Comparison of ENCODE assay signal across 18 cellular contexts in the genomic region with DNA sequence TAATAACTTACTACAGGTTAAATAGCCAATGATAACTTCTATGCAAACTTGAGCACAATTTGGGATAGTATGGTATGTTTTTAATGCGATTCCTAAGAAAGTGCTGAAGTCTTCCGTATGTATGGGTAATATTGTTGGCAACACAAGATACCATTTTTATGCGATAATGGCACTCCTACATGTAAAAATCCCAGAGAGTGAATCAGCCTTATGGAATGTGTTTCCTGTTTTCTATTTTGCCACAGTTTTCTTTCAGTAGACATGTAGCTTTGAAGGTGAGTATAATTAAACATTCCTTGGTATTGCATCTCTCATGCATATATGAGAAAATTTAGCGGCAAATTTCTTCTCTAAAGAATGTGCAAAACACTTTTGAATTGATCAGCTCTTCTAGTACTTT.
A peak's percentile ranks its signal among the peaks of the same experiment; 100 is the strongest.
DNase-seq lines count a peak whose midpoint lies in the region; ATAC-seq, FAIRE-seq and TF ChIP-seq lines count a peak whose summit lies in the region.
"Had no signal": no experiment of that assay in that cellular context is flagged by ENCODE, and none has a peak within 500 bp of the region (broad histone marks: within the 10 kb centered on the region; RNA-seq: fewer than 3 reads in every experiment).

No MANE protein-coding gene starts in this region.

- H3K4me3 Mint-ChIP-seq in activated CD4-positive, alpha-beta memory T cell treated with anti-CD3 and anti-CD28 coated beads, Interleukin-2, amount 10 ng/mL, durations not matched to agents 7 days and 5 days = no peak overlapping the region
- H3K4me3 Mint-ChIP-seq: activated naive CD4-positive, alpha-beta T cell treated with anti-CD3 and anti-CD28 coated beads, Interleukin-2, amount 10 ng/mL, durations not matched to agents 7 days and 5 days; brain; CD4-positive, CD25-positive, alpha-beta regulatory T cell had no signal

- no peaks in the 10 kb centered on the region for H3K4me1 Mint-ChIP-seq in activated CD4-positive, alpha-beta memory T cell treated with anti-CD3 and anti-CD28 coated beads, Interleukin-2, amount 10 ng/mL, durations not matched to agents 7 days and 5 days
- H3K4me1 Mint-ChIP-seq: activated naive CD4-positive, alpha-beta T cell treated with anti-CD3 and anti-CD28 coated beads, Interleukin-2, amount 10 ng/mL, durations not matched to agents 7 days and 5 days; CD4-positive, CD25-positive, alpha-beta regulatory T cell had no signal

- H3K27ac ChIP-seq in right atrium auricular region (peak overlapping the region; percentile 40 to 78), foreskin keratinocyte (no peak overlapping the region)

- no peaks in the 10 kb centered on the region for H3K9me3 Mint-ChIP-seq in activated CD4-positive, alpha-beta memory T cell treated with anti-CD3 and anti-CD28 coated beads, Interleukin-2, amount 10 ng/mL, durations not matched to agents 7 days and 5 days

- peaks cover 0 to 26% of the 10 kb centered on the region in 2 donors for H3K4me1 ChIP-seq in right atrium auricular region
- H3K4me1 ChIP-seq in adipocyte (ENCODE audit: control insufficient read depth, insufficient read depth, low read length) = peaks cover 6% of the 10 kb centered on the region
- H3K4me1 ChIP-seq in foreskin keratinocyte = peaks cover 16% of the 10 kb centered on the region

- no peaks in the 10 kb centered on the region for H3K36me3 Mint-ChIP-seq in activated CD4-positive, alpha-beta memory T cell treated with anti-CD3 and anti-CD28 coated beads, Interleukin-2, amount 10 ng/mL, durations not matched to agents 7 days and 5 days (ENCODE audit: low read depth)
- H3K36me3 Mint-ChIP-seq: activated naive CD4-positive, alpha-beta T cell treated with anti-CD3 and anti-CD28 coated beads, Interleukin-2, amount 10 ng/mL, durations not matched to agents 7 days and 5 days; CD4-positive, CD25-positive, alpha-beta regulatory T cell had no signal

- FAIRE-seq in urothelium cell line (lab: Jason Lieb, UNC) = no peak

- DNase-seq in right atrium auricular region (ENCODE audit: low spot score) (no peak), cardiac septum (ENCODE audit: low spot score) (no peak), adipocyte (ENCODE audit: low read depth) (peak; percentile 2), foreskin keratinocyte (peak; percentile 24 to 69), urothelium cell line (ENCODE audit: low spot score) (peak; percentile 25), GM20000 (ENCODE audit: low spot score) (no peak)
- DNase-seq in activated CD8-positive, alpha-beta memory T cell treated with anti-CD3 and anti-CD28 coated beads, Interleukin-2, amount 50 U/mL, for 4 hours = no peak
- no peak for DNase-seq in activated CD4-positive, alpha-beta memory T cell treated with anti-CD3 and anti-CD28 coated beads, Interleukin-2, amount 10 ng/mL, durations not matched to agents 7 days and 5 days
- DNase-seq: ACHN; activated CD4-positive, alpha-beta T cell treated with anti-CD3 and anti-CD28 coated beads for 48 hours; activated naive CD4-positive, alpha-beta T cell treated with anti-CD3 and anti-CD28 coated beads, Interleukin-2, amount 10 ng/mL, durations not matched to agents 7 days and 5 days; activated T-cell treated with anti-CD3 and anti-CD28 coated beads, Interleukin-2, amount 50 U/mL, for 1 hour; CD4-positive, CD25-positive, alpha-beta regulatory T cell; DND-41; GOT3; NCI-H187 had no signal

- intact Hi-C loops in cardiac septum (cut with DNase I) = no loop called here

- peak; percentile 74 for ATAC-seq in foreskin keratinocyte

- no peak overlapping the region for H3K9ac ChIP-seq in adipocyte (ENCODE audit: low read length)

- CTCF ChIA-PET in activated CD4-positive, alpha-beta memory T cell treated with anti-CD3 and anti-CD28 coated beads, Interleukin-2, amount 10 ng/mL, durations not matched to agents 7 days and 5 days (lab: Charles Lee) = no interaction called here

- H3K27me3 ChIP-seq in right atrium auricular region (no peaks in the 10 kb centered on the region), adipocyte (replicated peaks; ENCODE audit: control insufficient read depth, insufficient read depth, low read length) (no peaks in the 10 kb centered on the region), foreskin keratinocyte (no peaks in the 10 kb centered on the region)

- H3K9me3 ChIP-seq in right atrium auricular region (peaks cover 0 to 5% of the 10 kb centered on the region in 2 donors), adipocyte (ENCODE audit: control insufficient read depth, low read length) (peaks cover 6% of the 10 kb centered on the region)

- TF ChIP-seq CTCF in right atrium auricular region (IDR thresholded peaks at IDR 0.05) = no peak
- no peak for TF ChIP-seq CTCF in foreskin keratinocyte (conservative IDR thresholded peaks at IDR 0.05)
- no peak for TF ChIP-seq CTCF in GM20000 (IDR thresholded peaks at IDR 0.05; ENCODE audit: extremely low read depth, missing control alignments)

- H3K27me3 Mint-ChIP-seq in activated CD4-positive, alpha-beta memory T cell treated with anti-CD3 and anti-CD28 coated beads, Interleukin-2, amount 10 ng/mL, durations not matched to agents 7 days and 5 days = no peaks in the 10 kb centered on the region
- H3K27me3 Mint-ChIP-seq: activated naive CD4-positive, alpha-beta T cell treated with anti-CD3 and anti-CD28 coated beads, Interleukin-2, amount 10 ng/mL, durations not matched to agents 7 days and 5 days; CD4-positive, CD25-positive, alpha-beta regulatory T cell had no signal

- H3K27ac Mint-ChIP-seq in activated CD4-positive, alpha-beta memory T cell treated with anti-CD3 and anti-CD28 coated beads, Interleukin-2, amount 10 ng/mL, durations not matched to agents 7 days and 5 days = no peak overlapping the region
- H3K27ac Mint-ChIP-seq: activated naive CD4-positive, alpha-beta T cell treated with anti-CD3 and anti-CD28 coated beads, Interleukin-2, amount 10 ng/mL, durations not matched to agents 7 days and 5 days; CD4-positive, CD25-positive, alpha-beta regulatory T cell had no signal

- H3K4me3 ChIP-seq in right atrium auricular region (no peak overlapping the region), adipocyte (ENCODE audit: low read length) (no peak overlapping the region)
- H3K4me3 ChIP-seq: lung had no signal

- H3K36me3 ChIP-seq in right atrium auricular region (no peaks in the 10 kb centered on the region), adipocyte (ENCODE audit: control insufficient read depth, insufficient read depth, low read length, severe bottlenecking) (no peaks in the 10 kb centered on the region)

- POLR2A ChIA-PET in activated CD4-positive, alpha-beta memory T cell treated with anti-CD3 and anti-CD28 coated beads, Interleukin-2, amount 10 ng/mL, durations not matched to agents 7 days and 5 days (lab: Charles Lee) = no interaction called here

Comparison
In these comparisons a context has a peak if more than half of its experiments do, and no peak if none do; other contexts are left out.
1. DNase-seq: peak in adipocyte (single experiment), foreskin keratinocyte (2 of 2) and urothelium cell line (single experiment); none in right atrium auricular region (single experiment), cardiac septum (single experiment), activated CD8-positive, alpha-beta memory T cell treated with anti-CD3 and anti-CD28 coated beads, Interleukin-2, amount 50 U/mL, for 4 hours (single experiment), activated CD4-positive, alpha-beta memory T cell treated with anti-CD3 and anti-CD28 coated beads, Interleukin-2, amount 10 ng/mL, durations not matched to agents 7 days and 5 days (single experiment) and GM20000 (single experiment).